Comparison of ENCODE assay signal across 14 cellular contexts in genomic region chr4:98642991-98643426, GRCh38. TPM values are rescaled to one million over a fixed set of nuclear protein-coding genes. Genes with fewer than 3 reads are reported as not detected.
DNase-seq lines count a peak whose midpoint lies in the region; TF ChIP-seq lines count a peak whose summit lies in the region.
"Had no signal": no experiment of that assay in that cellular context is flagged by ENCODE, and none has a peak within 500 bp of the region (broad histone marks: within the 10 kb centered on the region; RNA-seq: fewer than 3 reads in every experiment).

No MANE protein-coding gene starts in this region.

- peak; percentile 13 for DNase-seq in COLO668 (lab: John Stamatoyannopoulos, UW; ENCODE audit: unreplicated experiment)
- DNase-seq in HuH-7.5 (ENCODE audit: low spot score), result peak; percentile 21
- peak; percentile 79 for DNase-seq in amniotic epithelial cell (ENCODE audit: low read depth)
- DNase-seq in ureter (ENCODE audit: low spot score), result no peak
- DNase-seq in NCI-H2081 (lab: John Stamatoyannopoulos, UW), result no peak
- no peak for DNase-seq in epidermal melanocyte (ENCODE audit: insufficient read length, low spot score)
- no peak for DNase-seq in tibial artery
- DNase-seq: DMS153, heart right ventricle, NCI-H1436, SHP77, spleen had no signal

- WGBS in liver, result 57% methylated on average over 4 of the region's 4 CpGs

- H3K9me3 ChIP-seq in liver (ENCODE audit: control insufficient read depth in 4 of 4, low read length in 3 of 4), result no peaks in the 10 kb centered on the region
- no peaks in the 10 kb centered on the region for H3K9me3 ChIP-seq in tibial artery
- H3K9me3 ChIP-seq: heart right ventricle, spleen had no signal

- H3K36me3 ChIP-seq in liver (ENCODE audit: control insufficient read depth in 4 of 4, insufficient read depth in 3 of 4, low read depth in 1 of 4, low read length in 3 of 4) (no peaks in the 10 kb centered on the region), tibial artery (no peaks in the 10 kb centered on the region)
- H3K36me3 ChIP-seq: cardiac muscle cell, heart right ventricle, spleen had no signal

- TF ChIP-seq CTCF in liver (IDR thresholded peaks at IDR 0.05; ENCODE audit: low read depth, low read length, missing input control) (no peak), tibial artery (IDR thresholded peaks at IDR 0.05) (no peak)

- intact Hi-C loops in tibial artery (cut with DNase I; ENCODE audit: low total_unique reads), result no loop called here

- H3K9ac ChIP-seq in liver (ENCODE audit: low read depth in 1 of 2, low read length in 2 of 2), result no peak overlapping the region

- TF ChIP-seq RAD21 in liver (IDR thresholded peaks at IDR 0.05), result no peak

- H3K4me3 ChIP-seq in liver (ENCODE audit: low read depth in 1 of 3, low read length in 3 of 3), result no peak overlapping the region
- H3K4me3 ChIP-seq in tibial artery, result no peak overlapping the region
- H3K4me3 ChIP-seq: cardiac muscle cell, heart right ventricle, spleen had no signal

- H3K4me1 ChIP-seq in liver (ENCODE audit: control insufficient read depth in 4 of 4, insufficient read depth in 4 of 4, low read length in 3 of 4) (no peaks in the 10 kb centered on the region), tibial artery (peaks cover 0 to 3% (median 0%) of the 10 kb centered on the region in 4 donors)

- H3K27ac ChIP-seq in liver (ENCODE audit: low read depth in 1 of 2, low read length in 2 of 2) (no peak overlapping the region), tibial artery (no peak overlapping the region)
- H3K27ac ChIP-seq: cardiac muscle cell, heart right ventricle, spleen had no signal

- no peaks in the 10 kb centered on the region for H3K27me3 ChIP-seq in liver (ENCODE audit: control insufficient read depth in 4 of 4, insufficient read depth in 4 of 4, low read length in 3 of 4)
- H3K27me3 ChIP-seq in tibial artery, result no peaks in the 10 kb centered on the region
- H3K27me3 ChIP-seq: cardiac muscle cell, heart right ventricle, spleen had no signal

TF ChIP-seq in liver, 16 proteins besides CTCF, POLR2A, EP300 and RAD21:
- TF ChIP-seq SP1 (IDR thresholded peaks at IDR 0.05) (no peak), JUND (IDR thresholded peaks at IDR 0.05) (peak; percentile 48 to 82), ATF3 (IDR thresholded peaks at IDR 0.05) (no peak), FOXA2 (IDR thresholded peaks at IDR 0.05) (peak; percentile 22)

RNA-seq across cellular contexts. Expression of gene TSPAN5, which starts 15.4 kb away (rescaled TPM):
- total RNA-seq in liver (10 to 100 TPM in 1 of 2 donors, under 1 TPM in 1; 0.84 to 54.0 TPM), ureter (14.2 TPM)
- polyA plus RNA-seq in liver, result under 1 TPM; 0.36 to 0.43 TPM

Comparison
In these comparisons a context has a peak if more than half of its experiments do, and no peak if none do; other contexts are left out.
1. DNase-seq: peak in COLO668 (single experiment), HuH-7.5 (single experiment) and amniotic epithelial cell (single experiment); none in ureter (single experiment), NCI-H2081 (0 of 2), epidermal melanocyte (single experiment) and tibial artery (0 of 2).